9 cellular contexts compared by ENCODE assay signal in genomic region chr1:158285756-158286241, GRCh38. TPM values are rescaled to one million over a fixed set of nuclear protein-coding genes. Genes with fewer than 3 reads are reported as not detected.
DNase-seq lines count a peak whose midpoint lies in the region; ATAC-seq and TF ChIP-seq lines count a peak whose summit lies in the region.
"Had no signal": no experiment of that assay in that cellular context is flagged by ENCODE, and none has a peak within 500 bp of the region (broad histone marks: within the 10 kb centered on the region; RNA-seq: fewer than 3 reads in every experiment).

No MANE protein-coding gene starts in this region.

- intact Hi-C loops in Right ventricle myocardium superior (cut with DNase I) (no loop called here), tibial artery (cut with DNase I; ENCODE audit: low total_unique reads) (no loop called here)

- no peaks in the 10 kb centered on the region for H3K36me3 ChIP-seq in tibial artery

- H3K4me1 ChIP-seq in tibial artery, result no peaks in the 10 kb centered on the region

- in situ Hi-C loops in ACHN (cut with HindIII; ENCODE audit: low pct_ligation_motif_present, low pct_unique_long_range_greater_than_20kb, low sequenced_read_pairs), result no loop called here

- no peak overlapping the region for H3K27ac ChIP-seq in tibial artery

- no peak for TF ChIP-seq CTCF in tibial artery (IDR thresholded peaks at IDR 0.05)

- H3K9me3 ChIP-seq in tibial artery, result no peaks in the 10 kb centered on the region

- no peaks in the 10 kb centered on the region for H3K27me3 ChIP-seq in tibial artery

- no peak overlapping the region for H3K4me3 ChIP-seq in tibial artery

- DNase-seq in ACHN (peak; percentile 42), OCI-M1 (lab: John Stamatoyannopoulos, UW) (peak; percentile 94), Right ventricle myocardium superior (peak; percentile 56), tibial artery (peak; percentile 74 to 80), DMS 273 (lab: John Stamatoyannopoulos, UW; ENCODE audit: unreplicated experiment) (no peak), NCI-H2196 (lab: John Stamatoyannopoulos, UW; ENCODE audit: unreplicated experiment) (no peak)

- ATAC-seq in GM18861 (IDR thresholded peaks at IDR 0.05; ENCODE audit: unreplicated experiment), result peak; percentile 62
- ATAC-seq in HG02943 (IDR thresholded peaks at IDR 0.05; ENCODE audit: low read depth, unreplicated experiment), result peak; percentile 65
- peak; percentile 87 for ATAC-seq in Right ventricle myocardium superior (ENCODE audit: poor library complexity)

RNA-seq across cellular contexts. Expression of gene CD1C, which starts 3.9 kb away (rescaled TPM):
- 0.19 TPM for total RNA-seq in Right ventricle myocardium superior
- total RNA-seq: neural crest cell had no signal

RNA-seq across cellular contexts. Expression of gene CD1A, which starts 31.6 kb away (rescaled TPM):
- not detected for total RNA-seq in Right ventricle myocardium superior
- total RNA-seq: neural crest cell had no signal

RNA-seq across cellular contexts. Expression of gene CD1B, which starts 45.5 kb away (rescaled TPM):
- not detected for total RNA-seq in Right ventricle myocardium superior
- total RNA-seq: neural crest cell had no signal

Comparison
In these comparisons a context has a peak if more than half of its experiments do, and no peak if none do; other contexts are left out.
1. DNase-seq: peak in ACHN (single experiment), OCI-M1 (single experiment), Right ventricle myocardium superior (single experiment) and tibial artery (2 of 2); none in DMS 273 (single experiment) and NCI-H2196 (single experiment).
2. Peak in every context shown above with its lines, with median percentiles within 50 percentile points of each other: ATAC-seq.